ENCODE assay signal across 1 cellular context in the genomic region with DNA sequence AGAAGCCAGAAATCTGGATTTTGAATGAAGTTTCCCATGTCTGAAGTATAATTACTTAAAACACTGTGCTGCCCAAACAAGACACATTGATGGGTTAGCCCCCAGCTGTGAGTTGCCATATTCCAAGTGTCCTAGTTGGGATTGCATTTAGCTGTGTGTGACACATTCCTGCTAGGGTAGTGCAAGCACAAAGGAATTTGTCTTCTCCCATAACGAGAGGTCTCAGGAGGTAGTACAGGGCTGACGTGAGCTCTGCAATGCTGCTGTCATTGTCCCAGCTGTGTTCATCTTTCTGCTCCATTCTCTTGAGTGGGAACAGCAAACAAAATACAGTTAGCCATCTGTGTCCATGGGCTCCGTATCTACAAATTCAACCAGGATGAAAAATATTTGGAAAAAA.
TF ChIP-seq lines count a peak whose summit lies in the region.

No MANE protein-coding gene starts in this region.

TF ChIP-seq in endothelial cell of umbilical vein, 7 proteins besides CTCF, POLR2A, EP300 and RAD21:
- TF ChIP-seq GATA2 (IDR thresholded peaks at IDR 0.05; ENCODE audit: insufficient read depth, insufficient read length, low read depth, low read length) (no peak), EZH2 (IDR thresholded peaks at IDR 0.05; ENCODE audit: borderline replicate concordance, low read depth, low read length, severe bottlenecking) (no peak), MAX (IDR thresholded peaks at IDR 0.05; ENCODE audit: insufficient read depth, insufficient read length) (no peak), JUN (IDR thresholded peaks at IDR 0.05; ENCODE audit: borderline replicate concordance, insufficient read depth, insufficient read length, low read depth) (no peak), FOS (IDR thresholded peaks at IDR 0.05; ENCODE audit: borderline replicate concordance, insufficient read depth, low read length) (no peak), MYC (IDR thresholded peaks at IDR 0.05; ENCODE audit: low read depth, low read length) (no peak), POLR2AphosphoS5 (IDR thresholded peaks at IDR 0.05; ENCODE audit: insufficient read depth, low read depth, low read length) (no peak)
